ENCODE assay signal across 24 cellular contexts in genomic region chr20:19838981-19839576, GRCh38.
"Had no signal": no experiment of that assay in that cellular context is flagged by ENCODE, and none has a peak within 500 bp of the region (broad histone marks: within the 10 kb centered on the region; RNA-seq: fewer than 3 reads in every experiment).

No MANE protein-coding gene starts in this region.

- H3K4me3 Mint-ChIP-seq: naive B cell; nephron; neural progenitor cell; stimulated activated memory B cell treated with anti-CD40 and anti-IgM and Interleukin-4, amounts not matched to agents 10 μg/mL and 1 μg/mL and 100 μg/mL, for 72 hours had no signal

- H3K4me2 ChIP-seq: neural progenitor cell had no signal

- H3K4me1 ChIP-seq: neural progenitor cell, prostate gland had no signal

- H3K27me3 ChIP-seq: gastrocnemius medialis, heart right ventricle, neural progenitor cell, spleen, tibial nerve, upper lobe of left lung had no signal

- H3K36me3 ChIP-seq: gastrocnemius medialis, lower lobe of right lung, neural progenitor cell, prostate gland, spleen, thoracic aorta, upper lobe of left lung had no signal

- H3K4me1 Mint-ChIP-seq: nephron had no signal

- H3K27ac Mint-ChIP-seq: naive B cell; nephron; neural progenitor cell; stimulated activated memory B cell treated with anti-CD40 and anti-IgM and Interleukin-4, amounts not matched to agents 10 μg/mL and 1 μg/mL and 100 μg/mL, for 72 hours had no signal

- H3K9ac ChIP-seq: neural progenitor cell had no signal

- DNase-seq: cerebellar nuclear complex; cortex of kidney; effector CD4-positive, alpha-beta T cell; foreskin fibroblast; gastrocnemius medialis; heart right ventricle; hippocampal formation; left ventricle myocardium superior; lower lobe of right lung; mucosa of descending colon; naive B cell; nucleus accumbens; right cardiac atrium; spleen; stimulated activated CD4-positive, alpha-beta T cell treated with anti-CD3 and anti-CD28 coated beads, Interleukin-4, amount 100 ng/mL, for 4 hours; stimulated activated naive CD8-positive, alpha-beta T cell treated with anti-CD3 and anti-CD28 coated beads, Interleukin-15, Interleukin-2, amounts not matched to agents 100 U/mL and 50 U/mL, for 24 hours; upper lobe of left lung had no signal

- H2AFZ ChIP-seq: neural progenitor cell had no signal

- H3K9me3 ChIP-seq: gastrocnemius medialis, lower lobe of right lung, mucosa of descending colon, prostate gland, thoracic aorta, tibial nerve, upper lobe of left lung had no signal

- ATAC-seq: heart right ventricle; left ventricle myocardium superior; lower lobe of right lung; mucosa of descending colon; right cardiac atrium; stimulated activated memory B cell treated with anti-CD40 and anti-IgM and Interleukin-4, amounts not matched to agents 10 μg/mL and 1 μg/mL and 100 μg/mL, for 72 hours; stimulated activated naive CD8-positive, alpha-beta T cell treated with anti-CD3 and anti-CD28 coated beads, Interleukin-15, Interleukin-2, amounts not matched to agents 100 U/mL and 50 U/mL, for 24 hours had no signal

- H3K4me3 ChIP-seq: gastrocnemius medialis, heart right ventricle, lower lobe of right lung, mucosa of descending colon, neural progenitor cell, prostate gland, skin epidermis, spleen, thoracic aorta, tibial nerve, upper lobe of left lung had no signal

- H3K27ac ChIP-seq: gastrocnemius medialis, heart right ventricle, lower lobe of right lung, neural progenitor cell, prostate gland, skin epidermis, spleen, thoracic aorta, tibial nerve, upper lobe of left lung had no signal

- H3K36me3 Mint-ChIP-seq: naive B cell had no signal
